Comparison of ENCODE assay signal across 15 cellular contexts in genomic region chr9:99426443-99426842, GRCh38.
DNase-seq lines count a peak whose midpoint lies in the region; ATAC-seq and TF ChIP-seq lines count a peak whose summit lies in the region.
"Had no signal": no experiment of that assay in that cellular context is flagged by ENCODE, and none has a peak within 500 bp of the region (broad histone marks: within the 10 kb centered on the region; RNA-seq: fewer than 3 reads in every experiment).

No MANE protein-coding gene starts in this region.

- DNase-seq in NCI-H2171 treated with DMSO at 0.1 percent for 48 hours (lab: John Stamatoyannopoulos, UW), result peak; percentile 24
- no peak for DNase-seq in NCI-H2171 (lab: John Stamatoyannopoulos, UW)
- no peak for DNase-seq in OCI-LY7 (ENCODE audit: low spot score)
- DNase-seq in endodermal cell, result no peak
- no peak for DNase-seq in progenitor cell of endocrine pancreas (ENCODE audit: low spot score, unreplicated experiment)
- no peak for DNase-seq in adrenal gland
- DNase-seq: 8988T; ACHN; CD4-positive, CD25-positive, alpha-beta regulatory T cell; DMS53; GF-D8; H9 had no signal

- no peaks in the 10 kb centered on the region for H3K27me3 Mint-ChIP-seq in endodermal cell (ENCODE audit: insufficient read depth)
- no peaks in the 10 kb centered on the region for H3K27me3 Mint-ChIP-seq in progenitor cell of endocrine pancreas

- H3K27ac Mint-ChIP-seq in endodermal cell (no peak overlapping the region), progenitor cell of endocrine pancreas (peak overlapping the region; percentile 54)
- H3K27ac Mint-ChIP-seq: H9 had no signal

- H3K9me2 ChIP-seq in OCI-LY7 (ENCODE audit: insufficient read depth, low read length), result no peaks in the 10 kb centered on the region

- no peak overlapping the region for H3K4me3 Mint-ChIP-seq in endodermal cell
- H3K4me3 Mint-ChIP-seq in progenitor cell of endocrine pancreas (ENCODE audit: low read depth), result no peak overlapping the region
- H3K4me3 Mint-ChIP-seq: CD4-positive, CD25-positive, alpha-beta regulatory T cell; H9 had no signal

- H3K9me3 ChIP-seq in OCI-LY7 (ENCODE audit: low read length) (no peaks in the 10 kb centered on the region), endodermal cell (ENCODE audit: control insufficient read depth, low read length) (peaks cover 5% of the 10 kb centered on the region), adrenal gland (replicated peaks in 1 of 3) (no peaks in the 10 kb centered on the region)
- H3K9me3 ChIP-seq: BLaER1 treated with 17β-estradiol and CSF1 and Interleukin-3, amounts not matched to agents 10 nM and 100 nM had no signal

- H3K9ac ChIP-seq in endodermal cell (ENCODE audit: extremely low read depth, low read length, poor library complexity, severe bottlenecking), result no peak overlapping the region
- H3K9ac ChIP-seq: BLaER1 treated with 17β-estradiol and CSF1 and Interleukin-3, amounts not matched to agents 10 nM and 100 nM had no signal

- no peaks in the 10 kb centered on the region for H3K27me3 ChIP-seq in endodermal cell (ENCODE audit: control insufficient read depth, insufficient read depth, low read length, poor library complexity, severe bottlenecking)
- H3K27me3 ChIP-seq in adrenal gland, result no peaks in the 10 kb centered on the region
- H3K27me3 ChIP-seq: BLaER1 treated with 17β-estradiol and CSF1 and Interleukin-3, amounts not matched to agents 10 nM and 100 nM had no signal

- H3K4me2 ChIP-seq in OCI-LY7 (ENCODE audit: low read length), result no peak overlapping the region

- H3K9me3 Mint-ChIP-seq in endodermal cell, result peaks cover 6% of the 10 kb centered on the region
- peaks cover 5% of the 10 kb centered on the region for H3K9me3 Mint-ChIP-seq in progenitor cell of endocrine pancreas (ENCODE audit: low read depth)

- ATAC-seq in HG03196 (IDR thresholded peaks at IDR 0.05; ENCODE audit: unreplicated experiment), result no peak

- H3K79me2 ChIP-seq in OCI-LY7 (ENCODE audit: insufficient read depth, low read depth, low read length), result no peaks in the 10 kb centered on the region

- H3K36me3 ChIP-seq in OCI-LY7 (ENCODE audit: insufficient read depth, low read length) (no peaks in the 10 kb centered on the region), endodermal cell (ENCODE audit: control insufficient read depth, insufficient read depth, low read length) (no peaks in the 10 kb centered on the region), adrenal gland (replicated peaks in 1 of 2) (no peaks in the 10 kb centered on the region)
- H3K36me3 ChIP-seq: BLaER1 treated with 17β-estradiol and CSF1 and Interleukin-3, amounts not matched to agents 10 nM and 100 nM had no signal

- H4K20me1 ChIP-seq in OCI-LY7 (ENCODE audit: insufficient read depth, low read length), result no peaks in the 10 kb centered on the region
- H4K20me1 ChIP-seq: BLaER1 treated with 17β-estradiol and CSF1 and Interleukin-3, amounts not matched to agents 10 nM and 100 nM had no signal

- CTCF ChIA-PET in OCI-LY7 (lab: Charles Lee; ENCODE audit: unreplicated experiment), result no interaction called here

- BruUV-seq in OCI-LY7 (replicated peaks; lab: Mats Ljungman, UMichigan), result no TSS peak

- TF ChIP-seq POLR2A in adrenal gland (IDR thresholded peaks at IDR 0.05), result no peak

- intact Hi-C loops in OCI-LY7 (cut with micrococcal nuclease; ENCODE audit: unreplicated experiment), result no loop called here
- intact Hi-C loops in adrenal gland (cut with DNase I), result no loop called here

- H2AFZ ChIP-seq in OCI-LY7 (ENCODE audit: low read length), result no peak overlapping the region

- no peak overlapping the region for H3K4me3 ChIP-seq in OCI-LY7 (ENCODE audit: low read depth, low read length, poor library complexity, severe bottlenecking)
- no peak overlapping the region for H3K4me3 ChIP-seq in endodermal cell (ENCODE audit: low read length)
- no peak overlapping the region for H3K4me3 ChIP-seq in adrenal gland
- H3K4me3 ChIP-seq: BLaER1 treated with 17β-estradiol and CSF1 and Interleukin-3, amounts not matched to agents 10 nM and 100 nM had no signal

- H3K4me1 ChIP-seq in OCI-LY7 (ENCODE audit: insufficient read depth, low read length, poor library complexity, severe bottlenecking) (no peaks in the 10 kb centered on the region), endodermal cell (ENCODE audit: control insufficient read depth, insufficient read depth, low read length) (peaks cover 6% of the 10 kb centered on the region), adrenal gland (replicated peaks in 1 of 2) (no peaks in the 10 kb centered on the region)

- 70 to 78% methylated on average over 1 of the region's 1 CpG for WGBS in endodermal cell (ENCODE audit: insufficient coverage in 1 of 2, insufficient read length in 1 of 2), 2 experiments
- WGBS in adrenal gland, 4 donors, result 42 to 51% (median 45%) methylated on average over 1 of the region's 1 CpG

- POLR2A ChIA-PET in OCI-LY7 (lab: Charles Lee), result no interaction called here

- no peaks in the 10 kb centered on the region for H3K36me3 Mint-ChIP-seq in endodermal cell (ENCODE audit: low read depth)
- H3K36me3 Mint-ChIP-seq in progenitor cell of endocrine pancreas (ENCODE audit: insufficient read depth), result no peaks in the 10 kb centered on the region
- H3K36me3 Mint-ChIP-seq: CD4-positive, CD25-positive, alpha-beta regulatory T cell had no signal

- H3K4me1 Mint-ChIP-seq in endodermal cell, result peaks cover 6% of the 10 kb centered on the region
- no peaks in the 10 kb centered on the region for H3K4me1 Mint-ChIP-seq in progenitor cell of endocrine pancreas (ENCODE audit: low read depth)
- H3K4me1 Mint-ChIP-seq: CD4-positive, CD25-positive, alpha-beta regulatory T cell; H9 had no signal

- TF ChIP-seq CTCF in OCI-LY7 (conservative IDR thresholded peaks at IDR 0.05; ENCODE audit: low read length), result 0 out of 2 replicates have a peak, but pooled peaks have one; percentile 11
- peak; percentile 43 for TF ChIP-seq CTCF in endodermal cell (conservative IDR thresholded peaks at IDR 0.05)
- no peak for TF ChIP-seq CTCF in progenitor cell of endocrine pancreas (IDR thresholded peaks at IDR 0.05; ENCODE audit: unreplicated experiment)
- no peak for TF ChIP-seq CTCF in adrenal gland (IDR thresholded peaks at IDR 0.05)

- H3K27ac ChIP-seq in OCI-LY7 (ENCODE audit: low read depth, low read length, poor library complexity, severe bottlenecking) (no peak overlapping the region), endodermal cell (ENCODE audit: low read depth, low read length) (no peak overlapping the region), adrenal gland (no peak overlapping the region)
- H3K27ac ChIP-seq: BLaER1 treated with 17β-estradiol and CSF1 and Interleukin-3, amounts not matched to agents 10 nM and 100 nM; HL-60 had no signal

Comparison
In these comparisons a context has a peak if more than half of its experiments do, and no peak if none do; other contexts are left out.
1. CTCF ChIP-seq: peak in OCI-LY7 (single experiment) and endodermal cell (single experiment); none in progenitor cell of endocrine pancreas (single experiment) and adrenal gland (0 of 6).